In the genomic region with DNA sequence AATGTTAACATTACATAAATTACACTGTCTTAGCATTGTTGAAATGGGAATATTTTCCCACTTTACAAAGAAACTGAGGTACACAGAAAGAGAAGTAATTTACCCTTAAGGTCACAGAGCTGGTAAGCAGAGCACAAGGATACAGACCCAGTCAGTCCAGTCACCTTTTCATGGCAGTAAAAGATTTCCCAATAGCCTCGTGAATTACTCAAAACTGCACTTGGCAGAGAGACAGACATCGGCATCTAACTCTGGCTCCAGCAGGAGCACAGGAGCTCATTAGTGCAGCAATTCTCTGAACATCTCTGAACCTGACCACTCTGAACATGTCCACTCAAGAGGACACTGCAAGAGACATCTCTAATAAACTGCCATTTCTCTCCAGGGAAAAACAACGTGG, we compare ENCODE assay signal across 13 cellular contexts. TPM values are rescaled to one million over a fixed set of nuclear protein-coding genes. Genes with fewer than 3 reads are reported as not detected.
DNase-seq lines count a peak whose midpoint lies in the region; ATAC-seq and TF ChIP-seq lines count a peak whose summit lies in the region.
"Had no signal": no experiment of that assay in that cellular context is flagged by ENCODE, and none has a peak within 500 bp of the region (broad histone marks: within the 10 kb centered on the region; RNA-seq: fewer than 3 reads in every experiment).

No MANE protein-coding gene starts in this region.

- TF ChIP-seq RAD21 in liver (IDR thresholded peaks at IDR 0.05): peak; percentile 20 to 61

- H3K9me3 Mint-ChIP-seq in brain: no peaks in the 10 kb centered on the region
- H3K9me3 Mint-ChIP-seq: activated T-cell treated with anti-CD3 and anti-CD28 coated beads, Interleukin-2, amount 50 U/mL, for 72 hours; central memory CD8-positive, alpha-beta T cell had no signal

- TF ChIP-seq CTCF in AG09309 (IDR thresholded peaks at IDR 0.05; ENCODE audit: control insufficient read depth, insufficient read depth, low read depth, low read length, missing control alignments) (no peak), brain (conservative IDR thresholded peaks at IDR 0.05) (no peak), liver (IDR thresholded peaks at IDR 0.05; ENCODE audit: low read depth, low read length, missing input control) (no peak)

- H3K9me3 ChIP-seq in liver (ENCODE audit: control insufficient read depth in 4 of 4, low read length in 3 of 4): no peaks in the 10 kb centered on the region

- H3K36me3 Mint-ChIP-seq in brain: no peaks in the 10 kb centered on the region

- no peaks in the 10 kb centered on the region for H3K36me3 ChIP-seq in liver (ENCODE audit: control insufficient read depth in 4 of 4, insufficient read depth in 3 of 4, low read depth in 1 of 4, low read length in 3 of 4)

- H3K9ac ChIP-seq in liver (ENCODE audit: low read depth in 1 of 2, low read length in 2 of 2): no peak overlapping the region

- H3K27me3 ChIP-seq in liver (ENCODE audit: control insufficient read depth in 4 of 4, insufficient read depth in 4 of 4, low read length in 3 of 4): no peaks in the 10 kb centered on the region

- H3K4me3 ChIP-seq in AG09309 (ENCODE audit: control insufficient read depth, low read depth, low read length) (no peak overlapping the region), liver (ENCODE audit: low read depth in 1 of 3, low read length in 3 of 3) (no peak overlapping the region)
- H3K4me3 ChIP-seq: SK-N-MC had no signal

- H3K4me1 ChIP-seq in liver (ENCODE audit: control insufficient read depth in 4 of 4, insufficient read depth in 4 of 4, low read length in 3 of 4): peaks cover 4 to 58% (median 44%) of the 10 kb centered on the region in 4 donors

- DNase-seq in AG09309 (ENCODE audit: low read depth) (peak; percentile 50), HS-5 (ENCODE audit: low read depth) (peak; percentile 47), C1 segment of cervical spinal cord (lab: John Stamatoyannopoulos, UW) (no peak), NCI-H69 (lab: John Stamatoyannopoulos, UW) (no peak), cerebellum (ENCODE audit: low spot score) (no peak)
- DNase-seq: activated CD4-positive, alpha-beta T cell treated with anti-CD3 and anti-CD28 coated beads for 36 hours; activated T-cell treated with anti-CD3 and anti-CD28 coated beads, Interleukin-2, amount 50 U/mL, for 72 hours; MV-4-11 had no signal

- peak overlapping the region in 1 of 5 experiments; percentile 44 for H3K27ac Mint-ChIP-seq in brain
- H3K27ac Mint-ChIP-seq: activated T-cell treated with anti-CD3 and anti-CD28 coated beads, Interleukin-2, amount 50 U/mL, for 72 hours had no signal

- peaks cover 66% of the 10 kb centered on the region for H3K4me1 Mint-ChIP-seq in brain

- no peak overlapping the region for H3K27ac ChIP-seq in liver (ENCODE audit: low read depth in 1 of 2, low read length in 2 of 2)
- H3K27ac ChIP-seq: SK-N-MC had no signal

- no peak for ATAC-seq in HG03196 (IDR thresholded peaks at IDR 0.05; ENCODE audit: unreplicated experiment)
- ATAC-seq: activated CD4-positive, alpha-beta T cell treated with anti-CD3 and anti-CD28 coated beads for 36 hours; activated T-cell treated with anti-CD3 and anti-CD28 coated beads, Interleukin-2, amount 50 U/mL, for 72 hours had no signal

- H3K27me3 Mint-ChIP-seq in brain: peaks cover 11% of the 10 kb centered on the region
- H3K27me3 Mint-ChIP-seq: activated CD4-positive, alpha-beta T cell treated with anti-CD3 and anti-CD28 coated beads for 36 hours; central memory CD8-positive, alpha-beta T cell had no signal

- H3K4me3 Mint-ChIP-seq in brain: peak overlapping the region in 3 of 5 experiments; percentile 35 to 78 (median 44)
- H3K4me3 Mint-ChIP-seq: activated CD4-positive, alpha-beta T cell treated with anti-CD3 and anti-CD28 coated beads for 36 hours; central memory CD8-positive, alpha-beta T cell had no signal

- 20% methylated on average over 3 of the region's 3 CpGs for WGBS in liver

TF ChIP-seq in liver, 16 proteins besides CTCF, POLR2A, EP300 and RAD21:
- no peak for TF ChIP-seq FOXA2 (IDR thresholded peaks at IDR 0.05)
- TF ChIP-seq, protein P1, sequence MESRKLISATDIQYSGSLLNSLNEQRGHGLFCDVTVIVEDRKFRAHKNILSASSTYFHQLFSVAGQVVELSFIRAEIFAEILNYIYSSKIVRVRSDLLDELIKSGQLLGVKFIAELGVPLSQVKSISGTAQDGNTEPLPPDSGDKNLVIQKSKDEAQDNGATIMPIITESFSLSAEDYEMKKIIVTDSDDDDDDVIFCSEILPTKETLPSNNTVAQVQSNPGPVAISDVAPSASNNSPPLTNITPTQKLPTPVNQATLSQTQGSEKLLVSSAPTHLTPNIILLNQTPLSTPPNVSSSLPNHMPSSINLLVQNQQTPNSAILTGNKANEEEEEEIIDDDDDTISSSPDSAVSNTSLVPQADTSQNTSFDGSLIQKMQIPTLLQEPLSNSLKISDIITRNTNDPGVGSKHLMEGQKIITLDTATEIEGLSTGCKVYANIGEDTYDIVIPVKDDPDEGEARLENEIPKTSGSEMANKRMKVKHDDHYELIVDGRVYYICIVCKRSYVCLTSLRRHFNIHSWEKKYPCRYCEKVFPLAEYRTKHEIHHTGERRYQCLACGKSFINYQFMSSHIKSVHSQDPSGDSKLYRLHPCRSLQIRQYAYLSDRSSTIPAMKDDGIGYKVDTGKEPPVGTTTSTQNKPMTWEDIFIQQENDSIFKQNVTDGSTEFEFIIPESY (IDR thresholded peaks at IDR 0.05): no peak
- no peak for TF ChIP-seq EGR1 (IDR thresholded peaks at IDR 0.05; ENCODE audit: low read depth in 2 of 2)
- TF ChIP-seq NR2F2 (IDR thresholded peaks at IDR 0.05): no peak
- TF ChIP-seq GABPA (IDR thresholded peaks at IDR 0.05 in 1 of 2, conservative IDR thresholded peaks at IDR 0.05 in 1 of 2): no peak
- TF ChIP-seq SP1 (IDR thresholded peaks at IDR 0.05): no peak
- peak; percentile 27 to 50 for TF ChIP-seq JUND (IDR thresholded peaks at IDR 0.05)
- TF ChIP-seq FOXA1 (IDR thresholded peaks at IDR 0.05): no peak
- TF ChIP-seq RXRA (IDR thresholded peaks at IDR 0.05): peak; percentile 63
- TF ChIP-seq HNF4A (conservative IDR thresholded peaks at IDR 0.05): peak; percentile 55 to 57
- TF ChIP-seq, protein P2, sequence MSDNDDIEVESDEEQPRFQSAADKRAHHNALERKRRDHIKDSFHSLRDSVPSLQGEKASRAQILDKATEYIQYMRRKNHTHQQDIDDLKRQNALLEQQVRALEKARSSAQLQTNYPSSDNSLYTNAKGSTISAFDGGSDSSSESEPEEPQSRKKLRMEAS (IDR thresholded peaks at IDR 0.05): peak; percentile 51
- TF ChIP-seq, protein P3, sequence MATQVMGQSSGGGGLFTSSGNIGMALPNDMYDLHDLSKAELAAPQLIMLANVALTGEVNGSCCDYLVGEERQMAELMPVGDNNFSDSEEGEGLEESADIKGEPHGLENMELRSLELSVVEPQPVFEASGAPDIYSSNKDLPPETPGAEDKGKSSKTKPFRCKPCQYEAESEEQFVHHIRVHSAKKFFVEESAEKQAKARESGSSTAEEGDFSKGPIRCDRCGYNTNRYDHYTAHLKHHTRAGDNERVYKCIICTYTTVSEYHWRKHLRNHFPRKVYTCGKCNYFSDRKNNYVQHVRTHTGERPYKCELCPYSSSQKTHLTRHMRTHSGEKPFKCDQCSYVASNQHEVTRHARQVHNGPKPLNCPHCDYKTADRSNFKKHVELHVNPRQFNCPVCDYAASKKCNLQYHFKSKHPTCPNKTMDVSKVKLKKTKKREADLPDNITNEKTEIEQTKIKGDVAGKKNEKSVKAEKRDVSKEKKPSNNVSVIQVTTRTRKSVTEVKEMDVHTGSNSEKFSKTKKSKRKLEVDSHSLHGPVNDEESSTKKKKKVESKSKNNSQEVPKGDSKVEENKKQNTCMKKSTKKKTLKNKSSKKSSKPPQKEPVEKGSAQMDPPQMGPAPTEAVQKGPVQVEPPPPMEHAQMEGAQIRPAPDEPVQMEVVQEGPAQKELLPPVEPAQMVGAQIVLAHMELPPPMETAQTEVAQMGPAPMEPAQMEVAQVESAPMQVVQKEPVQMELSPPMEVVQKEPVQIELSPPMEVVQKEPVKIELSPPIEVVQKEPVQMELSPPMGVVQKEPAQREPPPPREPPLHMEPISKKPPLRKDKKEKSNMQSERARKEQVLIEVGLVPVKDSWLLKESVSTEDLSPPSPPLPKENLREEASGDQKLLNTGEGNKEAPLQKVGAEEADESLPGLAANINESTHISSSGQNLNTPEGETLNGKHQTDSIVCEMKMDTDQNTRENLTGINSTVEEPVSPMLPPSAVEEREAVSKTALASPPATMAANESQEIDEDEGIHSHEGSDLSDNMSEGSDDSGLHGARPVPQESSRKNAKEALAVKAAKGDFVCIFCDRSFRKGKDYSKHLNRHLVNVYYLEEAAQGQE (IDR thresholded peaks at IDR 0.05): no peak
- TF ChIP-seq, protein P4, sequence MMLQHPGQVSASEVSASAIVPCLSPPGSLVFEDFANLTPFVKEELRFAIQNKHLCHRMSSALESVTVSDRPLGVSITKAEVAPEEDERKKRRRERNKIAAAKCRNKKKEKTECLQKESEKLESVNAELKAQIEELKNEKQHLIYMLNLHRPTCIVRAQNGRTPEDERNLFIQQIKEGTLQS (IDR thresholded peaks at IDR 0.05): no peak
- TF ChIP-seq HNF4G (IDR thresholded peaks at IDR 0.05): no peak
- no peak for TF ChIP-seq TAF1 (conservative IDR thresholded peaks at IDR 0.05)
- TF ChIP-seq YY1 (IDR thresholded peaks at IDR 0.05): peak; percentile 71

RNA-seq across cellular contexts. Expression of a gene that starts 3.1 kb away (rescaled TPM):
- 29.1 TPM for polyA plus RNA-seq in brain (ENCODE audit: insufficient read depth, low read depth, low replicate concordance)
- 10 to 100 TPM; 33.5 to 39.8 TPM for total RNA-seq in liver
- polyA plus RNA-seq in liver: 10 to 100 TPM; 15.9 to 22.9 TPM
- total RNA-seq in cerebellum: 26.9 TPM

Comparison
In these comparisons a context has a peak if more than half of its experiments do, and no peak if none do; other contexts are left out.
1. DNase-seq: peak in AG09309 (single experiment) and HS-5 (single experiment); none in C1 segment of cervical spinal cord (0 of 14), NCI-H69 (single experiment) and cerebellum (single experiment).